15 cellular contexts compared by ENCODE assay signal in genomic region chr18:49019446-49020045, GRCh38.
DNase-seq lines count a peak whose midpoint lies in the region; ATAC-seq and TF ChIP-seq lines count a peak whose summit lies in the region.
"Had no signal": no experiment of that assay in that cellular context is flagged by ENCODE, and none has a peak within 500 bp of the region (broad histone marks: within the 10 kb centered on the region; RNA-seq: fewer than 3 reads in every experiment).

No MANE protein-coding gene starts in this region.

- H2AFZ ChIP-seq in Loucy (ENCODE audit: low read length) (no peak overlapping the region), smooth muscle cell (ENCODE audit: low read depth) (no peak overlapping the region)

- H3K36me3 ChIP-seq in Loucy (ENCODE audit: insufficient read depth, low read length), result no peaks in the 10 kb centered on the region
- H3K36me3 ChIP-seq in smooth muscle cell (ENCODE audit: low read depth), result no peaks in the 10 kb centered on the region
- H3K36me3 ChIP-seq: cardiac muscle cell had no signal

- peak overlapping the region; percentile 90 for H3K9ac ChIP-seq in Loucy (ENCODE audit: low read depth, low read length, poor library complexity, severe bottlenecking)
- H3K9ac ChIP-seq in smooth muscle cell (ENCODE audit: low read depth), result peak overlapping the region; percentile 76

- ATAC-seq in GM19455 (IDR thresholded peaks at IDR 0.05; ENCODE audit: unreplicated experiment) (no peak), HG03378 (IDR thresholded peaks at IDR 0.05; ENCODE audit: unreplicated experiment) (no peak)
- ATAC-seq: activated CD4-positive, CD25-positive, alpha-beta regulatory T cell treated with anti-CD3 and anti-CD28 coated beads, Interleukin-2, amount 50 U/mL, for 24 hours had no signal

- H3K4me1 ChIP-seq in Loucy (ENCODE audit: insufficient read depth, low read length, poor library complexity, severe bottlenecking) (peaks cover 51% of the 10 kb centered on the region), smooth muscle cell (ENCODE audit: low read depth) (peaks cover 8% of the 10 kb centered on the region)

- no peaks in the 10 kb centered on the region; the same call in 1 of the 2 replicates for H3F3A ChIP-seq in Loucy (ENCODE audit: low read depth)
- no peaks in the 10 kb centered on the region for H3F3A ChIP-seq in smooth muscle cell (ENCODE audit: low read depth)

- peaks cover 34% of the 10 kb centered on the region for H3K79me2 ChIP-seq in Loucy (ENCODE audit: insufficient read depth, low read length)
- H3K79me2 ChIP-seq in smooth muscle cell (ENCODE audit: low read depth), result peaks cover 6% of the 10 kb centered on the region

- DNase-seq in GM12865 (ENCODE audit: low read depth) (peak; percentile 15), coronary artery (ENCODE audit: low spot score) (peak; percentile 41), smooth muscle cell (lab: John Stamatoyannopoulos, UW; ENCODE audit: unreplicated experiment) (no peak), NOMO-1 treated with dmso at 0.1 percent for 144 hours (lab: John Stamatoyannopoulos, UW; ENCODE audit: unreplicated experiment) (no peak)
- DNase-seq: DMS153; foreskin fibroblast; GOT3; NCI-H1092; NCI-H69; stimulated activated CD4-positive, alpha-beta T cell treated with anti-CD3 and anti-CD28 coated beads, Interleukin-15, amount 100 ng/mL, for 24 hours had no signal

- H3K27me3 ChIP-seq in Loucy (ENCODE audit: insufficient read depth, low read length, poor library complexity, severe bottlenecking) (no peaks in the 10 kb centered on the region), smooth muscle cell (ENCODE audit: low read depth) (no peaks in the 10 kb centered on the region)
- H3K27me3 ChIP-seq: cardiac muscle cell had no signal

- TF ChIP-seq CTCF in GM12865 (IDR thresholded peaks at IDR 0.05; ENCODE audit: insufficient read depth, low read depth, low read length, missing control alignments), result no peak
- TF ChIP-seq CTCF in Loucy (conservative IDR thresholded peaks at IDR 0.05; ENCODE audit: low read length), result no peak
- no peak for TF ChIP-seq CTCF in coronary artery (IDR thresholded peaks at IDR 0.05)
- no peak for TF ChIP-seq CTCF in smooth muscle cell (IDR thresholded peaks at IDR 0.05; ENCODE audit: borderline replicate concordance, insufficient read depth, poor library complexity, severe bottlenecking)

- 85% methylated on average over 5 of the region's 8 CpGs for WGBS in smooth muscle cell (ENCODE audit: low lambda C conversion rate)

- H4K20me1 ChIP-seq in Loucy (ENCODE audit: insufficient read depth, low read length, poor library complexity, severe bottlenecking) (no peaks in the 10 kb centered on the region), smooth muscle cell (ENCODE audit: low read depth) (no peaks in the 10 kb centered on the region)

- no peaks in the 10 kb centered on the region for H3K9me2 ChIP-seq in Loucy (replicated peaks; ENCODE audit: low read depth, low read length)

- H3K4me3 ChIP-seq in GM12865 (ENCODE audit: low read depth, low read length) (no peak overlapping the region), Loucy (ENCODE audit: low read length, poor library complexity, severe bottlenecking) (no peak overlapping the region), coronary artery (no peak overlapping the region), smooth muscle cell (no peak overlapping the region)
- H3K4me3 ChIP-seq: cardiac muscle cell had no signal

- peak overlapping the region; percentile 5 for H3K4me2 ChIP-seq in Loucy (ENCODE audit: low read depth, low read length, poor library complexity, severe bottlenecking)
- peak overlapping the region; percentile 9 for H3K4me2 ChIP-seq in smooth muscle cell

- H3K27ac ChIP-seq in coronary artery, result no peak overlapping the region
- H3K27ac ChIP-seq in smooth muscle cell (ENCODE audit: low read depth), result peak overlapping the region; percentile 95
- H3K27ac ChIP-seq: cardiac muscle cell had no signal

- no peaks in the 10 kb centered on the region for H3K9me3 ChIP-seq in Loucy (ENCODE audit: insufficient read depth, low read depth, low read length)
- H3K9me3 ChIP-seq in smooth muscle cell (replicated peaks; ENCODE audit: low read depth), result no peaks in the 10 kb centered on the region

Comparison
In these comparisons a context has a peak if more than half of its experiments do, and no peak if none do; other contexts are left out.
1. DNase-seq: peak in GM12865 (single experiment) and coronary artery (single experiment); none in smooth muscle cell (single experiment) and NOMO-1 treated with dmso at 0.1 percent for 144 hours (single experiment).